In genomic region chr5:36870399-36871040, GRCh38 we compare ENCODE assay signal across 8 cellular contexts. TPM values are rescaled to one million over a fixed set of nuclear protein-coding genes. Genes with fewer than 3 reads are reported as not detected.
DNase-seq lines count a peak whose midpoint lies in the region; ATAC-seq and TF ChIP-seq lines count a peak whose summit lies in the region.

No MANE protein-coding gene starts in this region.

- no peak overlapping the region for H3K4me3 Mint-ChIP-seq in activated CD4-positive, alpha-beta memory T cell treated with anti-CD3 and anti-CD28 coated beads for 36 hours
- no peak overlapping the region for H3K4me3 Mint-ChIP-seq in activated CD4-positive, alpha-beta memory T cell treated with anti-CD3 and anti-CD28 coated beads, Interleukin-2, amount 10 ng/mL, durations not matched to agents 7 days and 5 days

- peak; percentile 94 for ATAC-seq in upper lobe of right lung

- peaks cover 38% of the 10 kb centered on the region for H3K79me2 ChIP-seq in KMS-11 (ENCODE audit: insufficient read depth, low read depth)
- peaks cover 51% of the 10 kb centered on the region for H3K79me2 ChIP-seq in mammary epithelial cell (ENCODE audit: insufficient read depth, low read length)

- no peak overlapping the region for H2AFZ ChIP-seq in KMS-11 (ENCODE audit: low read depth)
- no peak overlapping the region for H2AFZ ChIP-seq in mammary epithelial cell (ENCODE audit: low read depth, low read length)

- intact Hi-C loops in activated CD4-positive, alpha-beta memory T cell treated with anti-CD3 and anti-CD28 coated beads for 36 hours (cut with micrococcal nuclease), result loop anchor here (1.0 to 10.0 kb wide), 6 partner anchors 74 to 1956 kb away; partner anchors contain the start of genes BRIX1, NUP155 and RAD1
- intact Hi-C loops in mammary epithelial cell (cut with micrococcal nuclease), result loop anchor here (1.0 to 10.0 kb wide), 4 partner anchors 126 to 426 kb away; no protein-coding TSS in a partner anchor
- intact Hi-C loops in upper lobe of right lung (cut with DNase I), result no loop called here

- no peaks in the 10 kb centered on the region for H3K9me3 ChIP-seq in mammary epithelial cell (replicated peaks; ENCODE audit: insufficient read depth, low read length)
- H3K9me3 ChIP-seq in upper lobe of right lung, result no peaks in the 10 kb centered on the region

- CTCF ChIA-PET in activated CD4-positive, alpha-beta memory T cell treated with anti-CD3 and anti-CD28 coated beads for 36 hours (lab: Charles Lee), result interaction anchor here (0.6 to 3.3 kb wide), 10 partner anchors 12 to 141 kb away, joined by 3 to 23 read pairs (median 6); no protein-coding TSS in a partner anchor
- CTCF ChIA-PET in activated CD4-positive, alpha-beta memory T cell treated with anti-CD3 and anti-CD28 coated beads, Interleukin-2, amount 10 ng/mL, durations not matched to agents 7 days and 5 days (lab: Charles Lee), result interaction anchor here (0.5 to 4.3 kb wide), 6 partner anchors 24 to 484 kb away, joined by 3 to 20 read pairs (median 6); no protein-coding TSS in a partner anchor
- CTCF ChIA-PET in mammary epithelial cell (lab: Charles Lee; ENCODE audit: low non-redundant PET), result interaction anchor here (0.5 to 1.0 kb wide), 5 partner anchors 107 to 248 kb away, joined by 3 to 6 read pairs (median 3); no protein-coding TSS in a partner anchor

- H3K27ac ChIP-seq in KMS-11 (no peak overlapping the region), mammary epithelial cell (ENCODE audit: insufficient read depth, low read depth, low read length) (no peak overlapping the region), upper lobe of right lung (no peak overlapping the region)

- H3K36me3 ChIP-seq in H7 (replicated peaks; ENCODE audit: control insufficient read depth, insufficient read depth, low read length), result no peaks in the 10 kb centered on the region
- H3K36me3 ChIP-seq in KMS-11 (ENCODE audit: insufficient read depth), result no peaks in the 10 kb centered on the region
- H3K36me3 ChIP-seq in mammary epithelial cell (ENCODE audit: insufficient read depth, low read length), result no peaks in the 10 kb centered on the region
- no peaks in the 10 kb centered on the region for H3K36me3 ChIP-seq in upper lobe of right lung

- dilution Hi-C loops in mammary epithelial cell (cut with HindIII; ENCODE audit: low sequenced_read_pairs), result loop anchor here (5.0 kb wide), 1 partner anchor 133 kb away; no protein-coding TSS in a partner anchor

- H3K9me3 Mint-ChIP-seq in activated CD4-positive, alpha-beta memory T cell treated with anti-CD3 and anti-CD28 coated beads for 36 hours, result no peaks in the 10 kb centered on the region
- no peaks in the 10 kb centered on the region for H3K9me3 Mint-ChIP-seq in activated CD4-positive, alpha-beta memory T cell treated with anti-CD3 and anti-CD28 coated beads, Interleukin-2, amount 10 ng/mL, durations not matched to agents 7 days and 5 days

- H3K4me1 Mint-ChIP-seq in activated CD4-positive, alpha-beta memory T cell treated with anti-CD3 and anti-CD28 coated beads for 36 hours (ENCODE audit: low read depth), result peaks cover 28% of the 10 kb centered on the region
- peaks cover 34% of the 10 kb centered on the region for H3K4me1 Mint-ChIP-seq in activated CD4-positive, alpha-beta memory T cell treated with anti-CD3 and anti-CD28 coated beads, Interleukin-2, amount 10 ng/mL, durations not matched to agents 7 days and 5 days

- DNase-seq in activated CD4-positive, alpha-beta memory T cell treated with anti-CD3 and anti-CD28 coated beads for 36 hours, result no peak
- no peak for DNase-seq in activated CD4-positive, alpha-beta memory T cell treated with anti-CD3 and anti-CD28 coated beads, Interleukin-2, amount 10 ng/mL, durations not matched to agents 7 days and 5 days
- DNase-seq in H7 (peak; percentile 69), NOMO-1 treated with dmso at 0.1 percent for 144 hours (lab: John Stamatoyannopoulos, UW; ENCODE audit: unreplicated experiment) (peak; percentile 81), mammary epithelial cell (peak; percentile 62), left kidney (ENCODE audit: low read depth, low spot score) (peak; percentile 83), upper lobe of right lung (no peak)

- peak; percentile 75 for TF ChIP-seq CTCF in KMS-11 (conservative IDR thresholded peaks at IDR 0.05; ENCODE audit: low read depth, low read length)
- peak; percentile 53 to 67 for TF ChIP-seq CTCF in mammary epithelial cell (conservative IDR thresholded peaks at IDR 0.05 in 1 of 2, IDR thresholded peaks at IDR 0.05 in 1 of 2; ENCODE audit: extremely low read depth in 1 of 2, insufficient read depth in 1 of 2, low read depth in 1 of 2, low read length in 2 of 2)
- peak; percentile 75 for TF ChIP-seq CTCF in upper lobe of right lung (IDR thresholded peaks at IDR 0.05)

- H3K27ac Mint-ChIP-seq in activated CD4-positive, alpha-beta memory T cell treated with anti-CD3 and anti-CD28 coated beads for 36 hours, result peak overlapping the region; percentile 43
- H3K27ac Mint-ChIP-seq in activated CD4-positive, alpha-beta memory T cell treated with anti-CD3 and anti-CD28 coated beads, Interleukin-2, amount 10 ng/mL, durations not matched to agents 7 days and 5 days, result no peak overlapping the region

- H3K4me3 ChIP-seq in H7 (ENCODE audit: insufficient read depth, low read depth, low read length) (no peak overlapping the region), KMS-11 (IDR thresholded peaks at IDR 0.05; ENCODE audit: insufficient read depth, low read depth, low read length) (no peak overlapping the region), mammary epithelial cell (replicated peaks in 1 of 3; ENCODE audit: insufficient read depth in 1 of 3, low read depth in 2 of 3, low read length in 3 of 3) (no peak overlapping the region), upper lobe of right lung (no peak overlapping the region)

- in situ Hi-C loops in mammary epithelial cell (cut with MboI; ENCODE audit: low sequenced_read_pairs in 2 of 2), result loop anchor here (5.0 kb wide), 1 partner anchor 128 kb away; no protein-coding TSS in a partner anchor

- H4K20me1 ChIP-seq in KMS-11 (ENCODE audit: insufficient read depth) (peaks cover 9% of the 10 kb centered on the region; the same call in 1 of the 2 replicates), mammary epithelial cell (ENCODE audit: insufficient read depth, low read length) (no peaks in the 10 kb centered on the region)

- H3K9ac ChIP-seq in KMS-11 (no peak overlapping the region), mammary epithelial cell (ENCODE audit: insufficient read depth, low read length) (no peak overlapping the region)

- peaks cover 39% of the 10 kb centered on the region for H3K4me1 ChIP-seq in KMS-11 (ENCODE audit: low read depth, poor library complexity, severe bottlenecking)
- no peaks in the 10 kb centered on the region for H3K4me1 ChIP-seq in mammary epithelial cell (ENCODE audit: insufficient read depth, low read length)
- H3K4me1 ChIP-seq in upper lobe of right lung, result peaks cover 22% of the 10 kb centered on the region

- peaks cover 8% of the 10 kb centered on the region for H3K36me3 Mint-ChIP-seq in activated CD4-positive, alpha-beta memory T cell treated with anti-CD3 and anti-CD28 coated beads for 36 hours
- H3K36me3 Mint-ChIP-seq in activated CD4-positive, alpha-beta memory T cell treated with anti-CD3 and anti-CD28 coated beads, Interleukin-2, amount 10 ng/mL, durations not matched to agents 7 days and 5 days (ENCODE audit: low read depth), result peaks cover 16% of the 10 kb centered on the region

- H3K4me2 ChIP-seq in KMS-11 (no peak overlapping the region), mammary epithelial cell (ENCODE audit: insufficient read depth, low read depth, low read length) (no peak overlapping the region)

- H3K27me3 ChIP-seq in H7 (ENCODE audit: control insufficient read depth, insufficient read depth, low read length), result no peaks in the 10 kb centered on the region
- no peaks in the 10 kb centered on the region for H3K27me3 ChIP-seq in KMS-11 (ENCODE audit: insufficient read depth, low read depth)
- no peaks in the 10 kb centered on the region for H3K27me3 ChIP-seq in mammary epithelial cell (ENCODE audit: insufficient read depth, low read length)
- no peaks in the 10 kb centered on the region for H3K27me3 ChIP-seq in upper lobe of right lung

- no TSS peak for BruUV-seq in mammary epithelial cell (replicated peaks; lab: Mats Ljungman, UMichigan)

- H3K27me3 Mint-ChIP-seq in activated CD4-positive, alpha-beta memory T cell treated with anti-CD3 and anti-CD28 coated beads for 36 hours, result no peaks in the 10 kb centered on the region
- H3K27me3 Mint-ChIP-seq in activated CD4-positive, alpha-beta memory T cell treated with anti-CD3 and anti-CD28 coated beads, Interleukin-2, amount 10 ng/mL, durations not matched to agents 7 days and 5 days, result no peaks in the 10 kb centered on the region

- 54% methylated on average over 2 of the region's 2 CpGs for WGBS in mammary epithelial cell (ENCODE audit: low coverage, missing lambda C conversion rate)

- POLR2A ChIA-PET in activated CD4-positive, alpha-beta memory T cell treated with anti-CD3 and anti-CD28 coated beads for 36 hours (lab: Charles Lee), result interaction anchor here (0.6 kb wide), 1 partner anchor 132 kb away, joined by 3 read pairs; no protein-coding TSS in a partner anchor
- POLR2A ChIA-PET in activated CD4-positive, alpha-beta memory T cell treated with anti-CD3 and anti-CD28 coated beads, Interleukin-2, amount 10 ng/mL, durations not matched to agents 7 days and 5 days (lab: Charles Lee), result interaction anchor here (1.0 kb wide), 1 partner anchor 720 kb away, joined by 3 read pairs; no protein-coding TSS in a partner anchor

RNA-seq across cellular contexts. Expression of gene NIPBL, which starts 6.0 kb away (rescaled TPM):
- total RNA-seq in activated CD4-positive, alpha-beta memory T cell treated with anti-CD3 and anti-CD28 coated beads for 36 hours, result 10 to 100 TPM; 35.4 to 40.4 TPM
- total RNA-seq in activated CD4-positive, alpha-beta memory T cell treated with anti-CD3 and anti-CD28 coated beads, Interleukin-2, amount 10 ng/mL, durations not matched to agents 7 days and 5 days, result 10 to 100 TPM; 55.5 to 58.7 TPM
- 11.7 and 17.3 TPM in 2 replicates for total RNA-seq in H7 (2014; rRNA removed; shearing (Covaris generic))
- 10 to 100 TPM; 25.0 to 46.5 TPM for total RNA-seq in mammary epithelial cell
- 25.1 TPM for polyA plus RNA-seq in mammary epithelial cell
- 36.8 TPM for polyA minus RNA-seq in mammary epithelial cell
- 63.0 TPM for total RNA-seq in upper lobe of right lung

Comparison
In these comparisons a context has a peak if more than half of its experiments do, and no peak if none do; other contexts are left out.
1. DNase-seq: peak in H7 (single experiment), NOMO-1 treated with dmso at 0.1 percent for 144 hours (single experiment), mammary epithelial cell (single experiment) and left kidney (single experiment); none in activated CD4-positive, alpha-beta memory T cell treated with anti-CD3 and anti-CD28 coated beads for 36 hours (single experiment), activated CD4-positive, alpha-beta memory T cell treated with anti-CD3 and anti-CD28 coated beads, Interleukin-2, amount 10 ng/mL, durations not matched to agents 7 days and 5 days (single experiment) and upper lobe of right lung (single experiment).
2. Peak in every context shown above with its lines, with median percentiles within 50 percentile points of each other: CTCF ChIP-seq.